Comparison of ENCODE assay signal across 10 cellular contexts in the genomic region with DNA sequence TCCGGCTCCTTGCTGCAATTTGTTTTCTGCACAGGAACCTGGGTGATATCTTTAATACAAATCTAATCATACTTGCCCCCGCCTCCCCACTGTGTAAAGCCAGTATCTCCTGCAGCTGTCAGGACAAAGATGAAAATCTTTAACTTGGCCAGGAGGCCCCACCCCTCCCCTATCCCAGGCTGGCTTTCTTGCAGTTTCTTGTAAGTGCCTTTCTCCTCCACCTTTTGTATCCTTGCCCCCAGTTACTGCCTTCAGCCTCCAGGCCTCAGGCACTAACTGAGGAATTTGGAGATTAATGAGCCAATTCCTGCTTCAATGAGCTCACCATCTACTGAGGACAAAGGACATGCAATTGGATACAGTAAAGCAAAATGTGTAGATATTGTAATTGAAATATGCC. TPM values are rescaled to one million over a fixed set of nuclear protein-coding genes. Genes with fewer than 3 reads are reported as not detected.
DNase-seq lines count a peak whose midpoint lies in the region; ATAC-seq and TF ChIP-seq lines count a peak whose summit lies in the region.
"Had no signal": no experiment of that assay in that cellular context is flagged by ENCODE, and none has a peak within 500 bp of the region (broad histone marks: within the 10 kb centered on the region; RNA-seq: fewer than 3 reads in every experiment).

No MANE protein-coding gene starts in this region.

- peak overlapping the region; percentile 19 for H3K9ac ChIP-seq in HUES6 (ENCODE audit: low read length)

- H3K27me3 ChIP-seq in CD4-positive, alpha-beta memory T cell (ENCODE audit: insufficient read depth, low read length) = no peaks in the 10 kb centered on the region
- no peaks in the 10 kb centered on the region for H3K27me3 ChIP-seq in HUES6 (ENCODE audit: control insufficient read depth, insufficient read depth, low read length)

- CTCF ChIA-PET in CD4-positive, alpha-beta memory T cell (lab: Charles Lee; ENCODE audit: partially characterized antibody) = interaction anchor here (0.6 to 3.7 kb wide), 3 partner anchors 11 to 20 kb away, joined by 3 to 23 read pairs (median 5); no protein-coding TSS in a partner anchor

- no peak for TF ChIP-seq CTCF in GM13977 (IDR thresholded peaks at IDR 0.05; ENCODE audit: extremely low read depth, insufficient read depth, missing control alignments)

- peaks cover 63 to 81% (median 73%) of the 10 kb centered on the region in 4 donors for H3K4me1 Mint-ChIP-seq in CD4-positive, alpha-beta memory T cell
- H3K4me1 Mint-ChIP-seq in activated naive CD8-positive, alpha-beta T cell treated with anti-CD3 and anti-CD28 coated beads, Interleukin-2, amount 10 ng/mL, durations not matched to agents 7 days and 5 days = peaks cover 51% of the 10 kb centered on the region

- H3K4me3 Mint-ChIP-seq in CD4-positive, alpha-beta memory T cell = peak overlapping the region; percentile 58 to 76 (median 71)
- peak overlapping the region; percentile 78 for H3K4me3 Mint-ChIP-seq in activated naive CD8-positive, alpha-beta T cell treated with anti-CD3 and anti-CD28 coated beads, Interleukin-2, amount 10 ng/mL, durations not matched to agents 7 days and 5 days

- no peaks in the 10 kb centered on the region for H3K9me3 ChIP-seq in CD4-positive, alpha-beta memory T cell (ENCODE audit: control insufficient read depth in 1 of 2, low read length in 2 of 2)
- H3K9me3 ChIP-seq in HUES6 (ENCODE audit: control insufficient read depth, insufficient read depth, low read depth, low read length) = no peaks in the 10 kb centered on the region
- H3K9me3 ChIP-seq in mesodermal cell (ENCODE audit: control insufficient read depth, low read length) = no peaks in the 10 kb centered on the region

- no peaks in the 10 kb centered on the region for H3K9me3 Mint-ChIP-seq in CD4-positive, alpha-beta memory T cell
- no peaks in the 10 kb centered on the region for H3K9me3 Mint-ChIP-seq in activated naive CD8-positive, alpha-beta T cell treated with anti-CD3 and anti-CD28 coated beads, Interleukin-2, amount 10 ng/mL, durations not matched to agents 7 days and 5 days

- DNase-seq in CD4-positive, alpha-beta memory T cell = no peak
- no peak for DNase-seq in activated naive CD8-positive, alpha-beta T cell treated with anti-CD3 and anti-CD28 coated beads, Interleukin-2, amount 10 ng/mL, durations not matched to agents 7 days and 5 days
- DNase-seq in NCI-H446 treated with DMSO at 0.1 percent for 48 hours (lab: John Stamatoyannopoulos, UW) (no peak), NCI-H2227 treated with DMSO at 0.1 percent for 48 hours (lab: John Stamatoyannopoulos, UW) (no peak), GM13977 (ENCODE audit: low spot score) (no peak), cerebellum (ENCODE audit: low spot score) (no peak)
- DNase-seq: NCI-H82; stimulated activated CD4-positive, alpha-beta T cell treated with anti-CD3 and anti-CD28 coated beads, Interleukin-4, amount 100 ng/mL, for 1 hour had no signal

- WGBS in mesodermal cell (ENCODE audit: insufficient coverage in 2 of 2), 2 experiments = 60 to 63% methylated on average over 2 of the region's 2 CpGs

- peak overlapping the region; percentile 67 for H3K27ac ChIP-seq in CD4-positive, alpha-beta memory T cell (ENCODE audit: low read depth, low read length)
- peak overlapping the region; percentile 79 for H3K27ac ChIP-seq in HUES6 (ENCODE audit: low read depth, low read length)
- H3K27ac ChIP-seq in mesodermal cell (ENCODE audit: low read depth, low read length, severe bottlenecking) = peak overlapping the region; percentile 43

- ATAC-seq in activated naive CD8-positive, alpha-beta T cell treated with anti-CD3 and anti-CD28 coated beads, Interleukin-2, amount 10 ng/mL, durations not matched to agents 7 days and 5 days (ENCODE audit: low read depth) = no peak

- POLR2A ChIA-PET in CD4-positive, alpha-beta memory T cell (lab: Charles Lee; ENCODE audit: partially characterized antibody) = no interaction called here
- POLR2A ChIA-PET in activated naive CD8-positive, alpha-beta T cell treated with anti-CD3 and anti-CD28 coated beads, Interleukin-2, amount 10 ng/mL, durations not matched to agents 7 days and 5 days (lab: Charles Lee) = no interaction called here

- H3K27me3 Mint-ChIP-seq in CD4-positive, alpha-beta memory T cell = no peaks in the 10 kb centered on the region
- H3K27me3 Mint-ChIP-seq in activated naive CD8-positive, alpha-beta T cell treated with anti-CD3 and anti-CD28 coated beads, Interleukin-2, amount 10 ng/mL, durations not matched to agents 7 days and 5 days = no peaks in the 10 kb centered on the region

- H3K4me1 ChIP-seq in CD4-positive, alpha-beta memory T cell (ENCODE audit: insufficient read depth, low read length) = peaks cover 72% of the 10 kb centered on the region
- peaks cover 54% of the 10 kb centered on the region for H3K4me1 ChIP-seq in HUES6 (ENCODE audit: control insufficient read depth, insufficient read depth, low read length)
- peaks cover 17% of the 10 kb centered on the region for H3K4me1 ChIP-seq in mesodermal cell (ENCODE audit: control insufficient read depth, insufficient read depth, low read length, poor library complexity, severe bottlenecking)

- H3K27ac Mint-ChIP-seq in CD4-positive, alpha-beta memory T cell = peak overlapping the region; percentile 78 to 97 (median 90)
- peak overlapping the region; percentile 74 for H3K27ac Mint-ChIP-seq in activated naive CD8-positive, alpha-beta T cell treated with anti-CD3 and anti-CD28 coated beads, Interleukin-2, amount 10 ng/mL, durations not matched to agents 7 days and 5 days

- in situ Hi-C loops in GM13977 (cut with MboI; ENCODE audit: low pct_unique_long_range_greater_than_20kb, low sequenced_read_pairs, unreplicated experiment) = no loop called here

- peaks cover 50 to 52% of the 10 kb centered on the region in 2 donors for H3K36me3 Mint-ChIP-seq in CD4-positive, alpha-beta memory T cell
- peaks cover 28% of the 10 kb centered on the region for H3K36me3 Mint-ChIP-seq in activated naive CD8-positive, alpha-beta T cell treated with anti-CD3 and anti-CD28 coated beads, Interleukin-2, amount 10 ng/mL, durations not matched to agents 7 days and 5 days

- no peak overlapping the region for H3K4me3 ChIP-seq in CD4-positive, alpha-beta memory T cell (ENCODE audit: low read length in 2 of 2)
- H3K4me3 ChIP-seq in HUES6 (ENCODE audit: low read depth, low read length) = no peak overlapping the region
- H3K4me3 ChIP-seq in mesodermal cell (ENCODE audit: extremely low read depth, insufficient read depth, low read length, poor library complexity, severe bottlenecking) = no peak overlapping the region

- peaks cover 26% of the 10 kb centered on the region for H3K36me3 ChIP-seq in CD4-positive, alpha-beta memory T cell (ENCODE audit: insufficient read depth, low read length)
- H3K36me3 ChIP-seq in HUES6 (ENCODE audit: control insufficient read depth, insufficient read depth, low read length) (peaks cover 2% of the 10 kb centered on the region; the same call in 1 of the 2 replicates), mesodermal cell (ENCODE audit: control insufficient read depth, insufficient read depth, low read length) (peaks cover 10% of the 10 kb centered on the region)

- intact Hi-C loops in CD4-positive, alpha-beta memory T cell (cut with micrococcal nuclease) = loop anchor here (2.0 kb wide), 1 partner anchor 52 kb away; no protein-coding TSS in a partner anchor

RNA-seq across cellular contexts. Expression of gene GCSAM, which starts 6.5 kb away (rescaled TPM):
- 10 to 100 TPM; 40.9 to 42.1 TPM for total RNA-seq in CD4-positive, alpha-beta memory T cell
- 10 to 100 TPM; 36.8 to 41.2 TPM for polyA plus RNA-seq in CD4-positive, alpha-beta memory T cell
- 10 to 100 TPM; 11.8 to 14.6 TPM for total RNA-seq in activated naive CD8-positive, alpha-beta T cell treated with anti-CD3 and anti-CD28 coated beads, Interleukin-2, amount 10 ng/mL, durations not matched to agents 7 days and 5 days
- polyA plus RNA-seq in mesodermal cell (2013, experiment 1 of 2) = not detected
- not detected for polyA plus RNA-seq in mesodermal cell (2013, experiment 2 of 2)
- total RNA-seq in cerebellum = 0.27 TPM

RNA-seq across cellular contexts. Expression of gene C3orf52, which starts 40.3 kb away (rescaled TPM):
- 1 to 10 TPM; 2.0 to 2.3 TPM for total RNA-seq in CD4-positive, alpha-beta memory T cell
- polyA plus RNA-seq in CD4-positive, alpha-beta memory T cell = 1 to 10 TPM in 1 of 2 donors, under 1 TPM in 1; 0.47 to 2.1 TPM
- total RNA-seq in activated naive CD8-positive, alpha-beta T cell treated with anti-CD3 and anti-CD28 coated beads, Interleukin-2, amount 10 ng/mL, durations not matched to agents 7 days and 5 days = 1 to 10 TPM; 2.1 to 3.1 TPM
- 6.0 TPM for polyA plus RNA-seq in mesodermal cell (2013, experiment 1 of 2)
- 6.0 TPM for polyA plus RNA-seq in mesodermal cell (2013, experiment 2 of 2)
- 1.00 TPM for total RNA-seq in cerebellum

Comparison
In these comparisons a context has a peak if more than half of its experiments do, and no peak if none do; other contexts are left out.
1. RNA of gene GCSAM, which starts 6.5 kb away (total RNA-seq): 40.9 to 42.1 TPM in CD4-positive, alpha-beta memory T cell and 11.8 to 14.6 TPM in activated naive CD8-positive, alpha-beta T cell treated with anti-CD3 and anti-CD28 coated beads, Interleukin-2, amount 10 ng/mL, durations not matched to agents 7 days and 5 days; 0.27 TPM in cerebellum (single experiment); every median in the first group is over 10 times any median in the second.
2. Peak in every context shown above with its lines, with median percentiles within 50 percentile points of each other: H3K27ac ChIP-seq.